1 cellular context compared by ENCODE assay signal in genomic region chr16:84617068-84617630, GRCh38.
TF ChIP-seq lines count a peak whose summit lies in the region.

No MANE protein-coding gene starts in this region.

TF ChIP-seq in HEK293, 187 proteins besides CTCF, POLR2A, EP300 and RAD21 (continued from another document):
- TF ChIP-seq ZNF837 (tag by site-specific recombination; IDR thresholded peaks at IDR 0.05) (no peak), ZBTB10 (tag by site-specific recombination; IDR thresholded peaks at IDR 0.05) (no peak), GLIS2 (tag by site-specific recombination; IDR thresholded peaks at IDR 0.05) (peak; percentile 64), ZNF292 (tag by site-specific recombination; IDR thresholded peaks at IDR 0.05; ENCODE audit: borderline replicate concordance, low read depth) (no peak), ZNF202 (tag by site-specific recombination; IDR thresholded peaks at IDR 0.05; ENCODE audit: borderline replicate concordance) (no peak), EGR2 (tag by site-specific recombination; IDR thresholded peaks at IDR 0.05; ENCODE audit: low read depth) (0 out of 2 replicates have a peak, but pooled peaks have one; percentile 5), ZNF341 (tag by site-specific recombination; IDR thresholded peaks at IDR 0.05; ENCODE audit: low read depth) (peak; percentile 85), SALL2 (tag by site-specific recombination; IDR thresholded peaks at IDR 0.05; ENCODE audit: borderline replicate concordance) (no peak), OSR2 (tag by site-specific recombination; IDR thresholded peaks at IDR 0.05) (no peak), ZIC2 (tag by site-specific recombination; IDR thresholded peaks at IDR 0.05) (peak; percentile 88), YY1 (tag by site-specific recombination; IDR thresholded peaks at IDR 0.05) (no peak), ZNF266 (tag by site-specific recombination; IDR thresholded peaks at IDR 0.05; ENCODE audit: low read depth) (no peak), ZNF701 (tag by site-specific recombination; IDR thresholded peaks at IDR 0.05) (no peak)
